9 cellular contexts compared by ENCODE assay signal in the genomic region with DNA sequence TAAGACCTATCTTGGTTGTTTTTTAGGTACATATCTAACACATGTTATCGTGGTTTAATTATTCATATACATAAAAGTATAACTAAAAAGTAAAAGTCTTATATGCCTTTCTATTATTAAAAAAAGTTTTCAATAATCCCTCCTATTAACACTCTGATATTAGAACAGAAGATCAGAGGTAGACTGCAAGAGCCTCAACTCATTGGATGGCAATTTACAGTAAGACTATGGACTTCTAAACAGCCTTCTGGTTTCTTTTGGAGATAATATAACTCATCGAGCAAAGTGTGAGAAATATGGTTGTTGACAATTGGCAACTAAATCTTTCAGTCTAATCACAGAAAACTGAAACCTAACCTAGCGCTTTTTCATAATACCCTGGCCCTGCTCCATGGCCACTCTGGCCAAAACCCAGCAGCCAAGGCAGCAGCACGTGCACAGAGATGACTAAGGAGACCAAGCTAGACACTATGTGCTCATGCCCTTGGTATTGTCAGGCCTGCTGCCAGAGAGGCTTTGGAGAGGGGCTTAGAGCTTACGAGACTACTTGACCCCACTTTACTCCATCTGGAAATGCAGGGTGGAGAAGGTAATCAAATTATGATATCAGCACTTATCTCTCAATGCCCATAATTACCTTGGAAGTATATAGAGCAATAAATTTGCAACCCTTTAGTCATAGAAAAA. TPM values are rescaled to one million over a fixed set of nuclear protein-coding genes. Genes with fewer than 3 reads are reported as not detected.
DNase-seq lines count a peak whose midpoint lies in the region; ATAC-seq and FAIRE-seq lines count a peak whose summit lies in the region.
"Had no signal": no experiment of that assay in that cellular context is flagged by ENCODE, and none has a peak within 500 bp of the region (broad histone marks: within the 10 kb centered on the region; RNA-seq: fewer than 3 reads in every experiment).

No MANE protein-coding gene starts in this region.

- no peaks in the 10 kb centered on the region; the same call in 1 of the 2 replicates for H4K20me1 ChIP-seq in GM23248 (ENCODE audit: insufficient read depth)

- H3K4me2 ChIP-seq in GM23248 (ENCODE audit: unreplicated experiment): peak overlapping the region; percentile 80

- H3K4me1 Mint-ChIP-seq in activated CD4-positive, alpha-beta memory T cell treated with anti-CD3 and anti-CD28 coated beads, Interleukin-2, amount 10 ng/mL, durations not matched to agents 7 days and 5 days: no peaks in the 10 kb centered on the region

- H3K9me2 ChIP-seq in GM23248 (ENCODE audit: insufficient read depth): no peaks in the 10 kb centered on the region

- WGBS in GM23248 (ENCODE audit: low coverage in 1 of 2, low lambda C conversion rate in 2 of 2, missing lambda C conversion rate in 2 of 2), 2 experiments: 2 to 3% methylated on average over 5 of the region's 5 CpGs

- H3K36me3 ChIP-seq in GM23248 (ENCODE audit: low read depth) (no peaks in the 10 kb centered on the region), SJSA1 (no peaks in the 10 kb centered on the region; the same call in 1 of the 2 replicates)

- no peak overlapping the region for H3K27ac Mint-ChIP-seq in activated CD4-positive, alpha-beta memory T cell treated with anti-CD3 and anti-CD28 coated beads, Interleukin-2, amount 10 ng/mL, durations not matched to agents 7 days and 5 days

- peaks cover 37% of the 10 kb centered on the region for H3F3A ChIP-seq in GM23248 (ENCODE audit: insufficient read depth)

- CTCF ChIA-PET in activated CD4-positive, alpha-beta memory T cell treated with anti-CD3 and anti-CD28 coated beads, Interleukin-2, amount 10 ng/mL, durations not matched to agents 7 days and 5 days (lab: Charles Lee): interaction anchor here (2.6 kb wide), 1 partner anchor 14 kb away, joined by 16 read pairs; no protein-coding TSS in a partner anchor

- H3K9me3 Mint-ChIP-seq in activated CD4-positive, alpha-beta memory T cell treated with anti-CD3 and anti-CD28 coated beads, Interleukin-2, amount 10 ng/mL, durations not matched to agents 7 days and 5 days: no peaks in the 10 kb centered on the region

- H3K27ac ChIP-seq in GM23248 (peak overlapping the region; percentile 77), SJSA1 (peak overlapping the region; percentile 57)

- peaks cover 21% of the 10 kb centered on the region for H3K36me3 Mint-ChIP-seq in activated CD4-positive, alpha-beta memory T cell treated with anti-CD3 and anti-CD28 coated beads, Interleukin-2, amount 10 ng/mL, durations not matched to agents 7 days and 5 days (ENCODE audit: low read depth)

- H3K4me1 ChIP-seq in GM23248 (ENCODE audit: insufficient read depth): peaks cover 38% of the 10 kb centered on the region
- H3K4me1 ChIP-seq in SJSA1 (replicated peaks): peaks cover 24% of the 10 kb centered on the region

- in situ Hi-C loops in GM23248 (cut with MboI): no loop called here

- H3K4me3 ChIP-seq in GM23248 (peak overlapping the region; percentile 62), SJSA1 (no peak overlapping the region)

- H3K4me3 Mint-ChIP-seq in activated CD4-positive, alpha-beta memory T cell treated with anti-CD3 and anti-CD28 coated beads, Interleukin-2, amount 10 ng/mL, durations not matched to agents 7 days and 5 days: no peak overlapping the region

- no peaks in the 10 kb centered on the region for H3K9me3 ChIP-seq in GM23248 (ENCODE audit: low read depth)
- H3K9me3 ChIP-seq in SJSA1 (replicated peaks): no peaks in the 10 kb centered on the region

- no peak overlapping the region for H2AFZ ChIP-seq in GM23248

- DNase-seq in GM23248 (peak; percentile 93), SJSA1 (ENCODE audit: low read depth in 1 of 2, low spot score in 2 of 2) (peak; percentile 68 to 81), frontal cortex (ENCODE audit: low spot score in 2 of 2) (peak in 1 of 2 donors; percentile 17), sciatic nerve (ENCODE audit: low spot score) (peak; percentile 78), NCI-H510A (lab: John Stamatoyannopoulos, UW) (no peak)
- DNase-seq in stimulated activated CD4-positive, alpha-beta T cell treated with anti-CD3 and anti-CD28 coated beads, Interleukin-4, amount 100 ng/mL, for 4 hours: no peak
- DNase-seq in activated CD4-positive, alpha-beta memory T cell treated with anti-CD3 and anti-CD28 coated beads, Interleukin-2, amount 10 ng/mL, durations not matched to agents 7 days and 5 days: no peak

- no peaks in the 10 kb centered on the region for H3K27me3 ChIP-seq in GM23248 (replicated peaks; ENCODE audit: insufficient read depth)
- H3K27me3 ChIP-seq in SJSA1 (replicated peaks): no peaks in the 10 kb centered on the region

- POLR2A ChIA-PET in activated CD4-positive, alpha-beta memory T cell treated with anti-CD3 and anti-CD28 coated beads, Interleukin-2, amount 10 ng/mL, durations not matched to agents 7 days and 5 days (lab: Charles Lee): no interaction called here

- H3K9ac ChIP-seq in GM23248: peak overlapping the region; percentile 45

- FAIRE-seq in frontal cortex (lab: Jason Lieb, UNC): peak; percentile 37
- FAIRE-seq: GM18507 had no signal

- intact Hi-C loops in sciatic nerve (cut with DNase I): no loop called here

- no peaks in the 10 kb centered on the region for H3K27me3 Mint-ChIP-seq in activated CD4-positive, alpha-beta memory T cell treated with anti-CD3 and anti-CD28 coated beads, Interleukin-2, amount 10 ng/mL, durations not matched to agents 7 days and 5 days

- no peaks in the 10 kb centered on the region for H3K79me2 ChIP-seq in GM23248 (ENCODE audit: insufficient read depth)

- peak; percentile 99 for ATAC-seq in sciatic nerve
- no peak for ATAC-seq in GM19023 (IDR thresholded peaks at IDR 0.05; ENCODE audit: unreplicated experiment)

RNA-seq across cellular contexts. Expression of gene EEF1AKMT1, which starts 40.6 kb away (rescaled TPM):
- total RNA-seq in GM23248 (2014; rRNA removed; shearing (Covaris generic)): 9.1 and 13.7 TPM in 2 replicates
- polyA plus RNA-seq in GM23248 (2016; fragmentation: Nextera tagmentation; extraction: Ambion mirVana): 23.0 and 23.1 TPM in 2 replicates
- total RNA-seq in SJSA1 (2014; rRNA removed; shearing (Covaris generic)): 1.7 and 10.6 TPM in 2 replicates
- total RNA-seq in frontal cortex (11.0 TPM), sciatic nerve (10.4 TPM)
- total RNA-seq in activated CD4-positive, alpha-beta memory T cell treated with anti-CD3 and anti-CD28 coated beads, Interleukin-2, amount 10 ng/mL, durations not matched to agents 7 days and 5 days: 1 to 10 TPM; 7.9 TPM

Comparison
In these comparisons a context has a peak if more than half of its experiments do, and no peak if none do; other contexts are left out.
1. DNase-seq: peak in GM23248 (single experiment), SJSA1 (2 of 2) and sciatic nerve (single experiment); none in NCI-H510A (single experiment), stimulated activated CD4-positive, alpha-beta T cell treated with anti-CD3 and anti-CD28 coated beads, Interleukin-4, amount 100 ng/mL, for 4 hours (0 of 2) and activated CD4-positive, alpha-beta memory T cell treated with anti-CD3 and anti-CD28 coated beads, Interleukin-2, amount 10 ng/mL, durations not matched to agents 7 days and 5 days (single experiment).